In the genomic region with DNA sequence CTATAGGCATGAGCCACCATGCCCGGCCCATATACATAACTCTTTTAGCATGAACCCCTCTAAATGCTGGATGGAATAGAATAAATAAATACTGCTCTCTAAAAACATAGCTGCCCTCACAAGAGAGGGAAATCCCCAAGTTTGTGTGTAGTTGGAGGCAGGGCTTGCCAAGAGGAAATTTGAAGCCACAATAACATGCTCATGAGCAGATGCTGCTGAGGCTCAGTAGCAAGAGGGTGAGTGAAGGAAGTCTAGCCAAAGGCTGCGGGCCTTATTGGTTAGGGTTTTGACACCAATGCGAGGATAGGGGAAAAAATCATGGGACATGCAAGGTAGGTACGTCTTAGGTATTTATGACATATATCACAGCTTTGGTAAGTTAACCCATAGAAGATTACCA, we compare ENCODE assay signal across 7 cellular contexts. TPM values are rescaled to one million over a fixed set of nuclear protein-coding genes. Genes with fewer than 3 reads are reported as not detected.
DNase-seq lines count a peak whose midpoint lies in the region; ATAC-seq and TF ChIP-seq lines count a peak whose summit lies in the region.

No MANE protein-coding gene starts in this region.

- no peak for TF ChIP-seq CTCF in WTC11 (IDR thresholded peaks at IDR 0.05)

- H3K27ac Mint-ChIP-seq in activated T-helper 2 cell treated with anti-CD3 and anti-CD28 coated beads, Interferon-gamma antibody, Interleukin-2, Interleukin-4, amounts not matched to agents 10 μg/mL and 5 μg/mL and 100 μg/mL, durations not matched to agents 14 hours and 24 hours and 36 hours: peak overlapping the region; percentile 67
- H3K27ac Mint-ChIP-seq in WTC11: no peak overlapping the region; the same call in 1 of the 2 replicates

- intact Hi-C loops in activated T-helper 2 cell treated with anti-CD3 and anti-CD28 coated beads, Interferon-gamma antibody, Interleukin-2, Interleukin-4, amounts not matched to agents 10 μg/mL and 5 μg/mL and 100 μg/mL, durations not matched to agents 14 hours and 24 hours and 36 hours (cut with micrococcal nuclease): no loop called here

- CTCF ChIA-PET in WTC11 (lab: Charles Lee): no interaction called here

- POLR2A ChIA-PET in WTC11 (lab: Charles Lee): no interaction called here

- H3K9me3 Mint-ChIP-seq in activated T-helper 2 cell treated with anti-CD3 and anti-CD28 coated beads, Interferon-gamma antibody, Interleukin-2, Interleukin-4, amounts not matched to agents 10 μg/mL and 5 μg/mL and 100 μg/mL, durations not matched to agents 14 hours and 24 hours and 36 hours: no peaks in the 10 kb centered on the region
- no peaks in the 10 kb centered on the region for H3K9me3 Mint-ChIP-seq in WTC11

- ATAC-seq in GM19452 (IDR thresholded peaks at IDR 0.05; ENCODE audit: unreplicated experiment): peak; percentile 67
- peak; percentile 58 for ATAC-seq in HG03159 (IDR thresholded peaks at IDR 0.05; ENCODE audit: unreplicated experiment)
- ATAC-seq in WTC11: no peak

- DNase-seq in activated T-helper 2 cell treated with anti-CD3 and anti-CD28 coated beads, Interferon-gamma antibody, Interleukin-2, Interleukin-4, amounts not matched to agents 10 μg/mL and 5 μg/mL and 100 μg/mL, durations not matched to agents 14 hours and 24 hours and 36 hours (ENCODE audit: low spot score): peak; percentile 39
- DNase-seq in stimulated activated CD8-positive, alpha-beta memory T cell treated with anti-CD3 and anti-CD28 coated beads, Interleukin-7, amount 100 ng/mL, for 4 hours (ENCODE audit: low read depth in 2 of 2): peak; percentile 9 to 19
- DNase-seq in DMS79 (lab: John Stamatoyannopoulos, UW) (no peak), WTC11 (ENCODE audit: low spot score) (no peak), SK-N-DZ (ENCODE audit: low spot score) (no peak)

- H3K4me3 Mint-ChIP-seq in activated T-helper 2 cell treated with anti-CD3 and anti-CD28 coated beads, Interferon-gamma antibody, Interleukin-2, Interleukin-4, amounts not matched to agents 10 μg/mL and 5 μg/mL and 100 μg/mL, durations not matched to agents 14 hours and 24 hours and 36 hours (ENCODE audit: low read depth): no peak overlapping the region
- H3K4me3 Mint-ChIP-seq in WTC11: no peak overlapping the region

- H3K27me3 Mint-ChIP-seq in activated T-helper 2 cell treated with anti-CD3 and anti-CD28 coated beads, Interferon-gamma antibody, Interleukin-2, Interleukin-4, amounts not matched to agents 10 μg/mL and 5 μg/mL and 100 μg/mL, durations not matched to agents 14 hours and 24 hours and 36 hours (ENCODE audit: low read depth): no peaks in the 10 kb centered on the region
- no peaks in the 10 kb centered on the region for H3K27me3 Mint-ChIP-seq in WTC11 (ENCODE audit: low read depth)

- no peaks in the 10 kb centered on the region for H3K36me3 Mint-ChIP-seq in activated T-helper 2 cell treated with anti-CD3 and anti-CD28 coated beads, Interferon-gamma antibody, Interleukin-2, Interleukin-4, amounts not matched to agents 10 μg/mL and 5 μg/mL and 100 μg/mL, durations not matched to agents 14 hours and 24 hours and 36 hours (ENCODE audit: low read depth)
- no peaks in the 10 kb centered on the region for H3K36me3 Mint-ChIP-seq in WTC11

- H3K4me1 Mint-ChIP-seq in activated T-helper 2 cell treated with anti-CD3 and anti-CD28 coated beads, Interferon-gamma antibody, Interleukin-2, Interleukin-4, amounts not matched to agents 10 μg/mL and 5 μg/mL and 100 μg/mL, durations not matched to agents 14 hours and 24 hours and 36 hours (ENCODE audit: low read depth): peaks cover 58% of the 10 kb centered on the region
- no peaks in the 10 kb centered on the region for H3K4me1 Mint-ChIP-seq in WTC11

TF ChIP-seq in WTC11, 78 proteins besides CTCF, POLR2A, EP300 and RAD21 (continues in another document):
- TF ChIP-seq, protein P1, sequence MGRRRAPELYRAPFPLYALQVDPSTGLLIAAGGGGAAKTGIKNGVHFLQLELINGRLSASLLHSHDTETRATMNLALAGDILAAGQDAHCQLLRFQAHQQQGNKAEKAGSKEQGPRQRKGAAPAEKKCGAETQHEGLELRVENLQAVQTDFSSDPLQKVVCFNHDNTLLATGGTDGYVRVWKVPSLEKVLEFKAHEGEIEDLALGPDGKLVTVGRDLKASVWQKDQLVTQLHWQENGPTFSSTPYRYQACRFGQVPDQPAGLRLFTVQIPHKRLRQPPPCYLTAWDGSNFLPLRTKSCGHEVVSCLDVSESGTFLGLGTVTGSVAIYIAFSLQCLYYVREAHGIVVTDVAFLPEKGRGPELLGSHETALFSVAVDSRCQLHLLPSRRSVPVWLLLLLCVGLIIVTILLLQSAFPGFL (CRISPR knock-in tag; IDR thresholded peaks at IDR 0.05; ENCODE audit: borderline replicate concordance): no peak
- TF ChIP-seq OVOL2 (CRISPR knock-in tag; IDR thresholded peaks at IDR 0.05; ENCODE audit: borderline replicate concordance): no peak
- no peak for TF ChIP-seq ZNF219 (CRISPR knock-in tag; IDR thresholded peaks at IDR 0.05; ENCODE audit: borderline replicate concordance)
- no peak for TF ChIP-seq AFF4 (CRISPR knock-in tag; IDR thresholded peaks at IDR 0.05; ENCODE audit: borderline replicate concordance)
- no peak for TF ChIP-seq MXD4 (CRISPR knock-in tag; IDR thresholded peaks at IDR 0.05; ENCODE audit: borderline replicate concordance)
- TF ChIP-seq ZBTB21 (CRISPR knock-in tag; IDR thresholded peaks at IDR 0.05; ENCODE audit: borderline replicate concordance): no peak
- no peak for TF ChIP-seq RELA (CRISPR knock-in tag; IDR thresholded peaks at IDR 0.05; ENCODE audit: borderline replicate concordance)
- TF ChIP-seq HMGXB4 (CRISPR knock-in tag; IDR thresholded peaks at IDR 0.05): no peak
- TF ChIP-seq CREM (CRISPR knock-in tag; IDR thresholded peaks at IDR 0.05): no peak
- no peak for TF ChIP-seq TCF7 (CRISPR knock-in tag; IDR thresholded peaks at IDR 0.05; ENCODE audit: low read depth)
- TF ChIP-seq ZNF396 (CRISPR knock-in tag; IDR thresholded peaks at IDR 0.05; ENCODE audit: borderline replicate concordance): no peak
- TF ChIP-seq IRF2 (CRISPR knock-in tag; IDR thresholded peaks at IDR 0.05; ENCODE audit: borderline replicate concordance, low read depth): no peak
- TF ChIP-seq ZNF416 (CRISPR knock-in tag; IDR thresholded peaks at IDR 0.05): no peak
- TF ChIP-seq ZNF121 (CRISPR knock-in tag; IDR thresholded peaks at IDR 0.05): no peak
- TF ChIP-seq E2F4 (CRISPR knock-in tag; IDR thresholded peaks at IDR 0.05; ENCODE audit: borderline replicate concordance, low read depth): no peak
- no peak for TF ChIP-seq GABPB1 (CRISPR knock-in tag; IDR thresholded peaks at IDR 0.05)

RNA-seq across cellular contexts. Expression of gene TPK1, which starts 17.3 kb away (rescaled TPM):
- 12.4 and 17.5 TPM in 2 replicates for total RNA-seq in activated T-helper 2 cell treated with anti-CD3 and anti-CD28 coated beads, Interferon-gamma antibody, Interleukin-2, Interleukin-4, amounts not matched to agents 10 μg/mL and 5 μg/mL and 100 μg/mL, durations not matched to agents 14 hours and 24 hours and 36 hours
- 2.7 to 3.6 TPM (median 2.7 TPM) in 3 replicates for total RNA-seq in WTC11 (2021)
- polyA plus RNA-seq in SK-N-DZ (2014; cell fraction: cytosol; rRNA removed): 1.5 and 1.6 TPM in 2 replicates
- polyA plus RNA-seq in SK-N-DZ (2014; cell fraction: nucleus; rRNA removed): 0.46 and 0.61 TPM in 2 replicates

Comparison
In these comparisons a context has a peak if more than half of its experiments do, and no peak if none do; other contexts are left out.
1. DNase-seq: peak in activated T-helper 2 cell treated with anti-CD3 and anti-CD28 coated beads, Interferon-gamma antibody, Interleukin-2, Interleukin-4, amounts not matched to agents 10 μg/mL and 5 μg/mL and 100 μg/mL, durations not matched to agents 14 hours and 24 hours and 36 hours (single experiment) and stimulated activated CD8-positive, alpha-beta memory T cell treated with anti-CD3 and anti-CD28 coated beads, Interleukin-7, amount 100 ng/mL, for 4 hours (2 of 2); none in DMS79 (single experiment), WTC11 (single experiment) and SK-N-DZ (single experiment).